Comparison of ENCODE assay signal across 16 cellular contexts in the genomic region with DNA sequence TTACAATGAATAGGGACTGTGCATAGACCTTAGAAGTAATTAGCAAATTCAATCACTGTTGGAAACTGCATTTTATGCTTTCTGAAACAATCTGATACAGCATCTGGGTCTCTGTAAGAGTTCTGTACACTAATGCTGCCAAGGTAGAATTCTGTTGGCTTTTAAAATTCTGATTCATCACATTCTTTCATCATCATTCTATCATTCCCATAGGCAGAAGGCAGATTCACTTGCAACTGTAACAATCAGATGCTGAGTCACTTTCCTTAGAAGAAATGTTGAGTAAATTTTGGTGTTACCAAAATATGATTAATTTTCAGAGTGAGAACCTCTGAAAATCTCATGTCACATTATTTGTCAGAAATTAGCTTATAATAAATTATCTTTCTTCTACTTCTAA.
A peak's percentile ranks its signal among the peaks of the same experiment; 100 is the strongest.
DNase-seq lines count a peak whose midpoint lies in the region; ATAC-seq and TF ChIP-seq lines count a peak whose summit lies in the region.
"Had no signal": no experiment of that assay in that cellular context is flagged by ENCODE, and none has a peak within 500 bp of the region (broad histone marks: within the 10 kb centered on the region; RNA-seq: fewer than 3 reads in every experiment).

No MANE protein-coding gene starts in this region.

- H3K36me3 ChIP-seq in A673 (ENCODE audit: insufficient read depth, low read length, poor library complexity, severe bottlenecking), result no peaks in the 10 kb centered on the region
- no peaks in the 10 kb centered on the region for H3K36me3 ChIP-seq in MG63
- no peaks in the 10 kb centered on the region for H3K36me3 ChIP-seq in BE2C
- H3K36me3 ChIP-seq: BLaER1 had no signal

- peak; percentile 1 for DNase-seq in A673 (ENCODE audit: low spot score)
- peak; percentile 30 for DNase-seq in H4 (ENCODE audit: low spot score)
- DNase-seq in SW 1271 (lab: John Stamatoyannopoulos, UW), result peak; percentile 1 to 3
- DNase-seq in fibroblast of peridontal ligament (ENCODE audit: extremely low read depth), result peak; percentile 92
- DNase-seq in MG63, result no peak
- no peak for DNase-seq in BE2C
- DNase-seq in activated CD4-positive, CD25-positive, alpha-beta regulatory T cell treated with anti-CD3 and anti-CD28 coated beads, Interleukin-2, amount 50 U/mL, for 72 hours, result no peak
- DNase-seq: activated naive CD4-positive, alpha-beta T cell; foreskin melanocyte; islet precursor cell; NCI-H1436 treated with DMSO at 0.1 percent for 48 hours; NCI-H748 treated with DMSO at 0.1 percent for 48 hours; SIG-M5; stimulated activated CD4-positive, alpha-beta T cell treated with anti-CD3 and anti-CD28 coated beads, Interleukin-2, amount 100 ng/mL, for 48 hours had no signal

- CTCF ChIA-PET in A673 (lab: Charles Lee), result no interaction called here

- H3K27me3 ChIP-seq in A673 (replicated peaks; ENCODE audit: insufficient read depth, low read depth, low read length, poor library complexity) (no peaks in the 10 kb centered on the region), MG63 (no peaks in the 10 kb centered on the region), BE2C (no peaks in the 10 kb centered on the region)
- H3K27me3 ChIP-seq: BLaER1 had no signal

- no peak overlapping the region for H3K27ac ChIP-seq in A673 (ENCODE audit: low read depth, low read length, poor library complexity, severe bottlenecking)
- H3K27ac ChIP-seq: BLaER1 had no signal

- no TSS peak for BruUV-seq in A673 (replicated peaks; lab: Mats Ljungman, UMichigan)

- H3K4me3 ChIP-seq in A673 (ENCODE audit: low read depth, low read length, poor library complexity, severe bottlenecking) (no peak overlapping the region), MG63 (no peak overlapping the region), BE2C (ENCODE audit: low read depth, low read length) (no peak overlapping the region)
- H3K4me3 ChIP-seq: BLaER1 had no signal

- intact Hi-C loops in A673 (cut with micrococcal nuclease; ENCODE audit: unreplicated experiment), result no loop called here

- TF ChIP-seq CTCF in A673 (conservative IDR thresholded peaks at IDR 0.05; ENCODE audit: low read depth, low read length) (no peak), BE2C (IDR thresholded peaks at IDR 0.05; ENCODE audit: low read depth, low read length) (no peak)

- POLR2A ChIA-PET in A673 (lab: Charles Lee; ENCODE audit: low non-redundant PET), result no interaction called here

- H3K9me3 ChIP-seq in A673 (ENCODE audit: low read depth, low read length, poor library complexity, severe bottlenecking) (no peaks in the 10 kb centered on the region), MG63 (no peaks in the 10 kb centered on the region), BE2C (no peaks in the 10 kb centered on the region)
- H3K9me3 ChIP-seq: BLaER1 had no signal

- no peak for ATAC-seq in GM21367 (IDR thresholded peaks at IDR 0.05; ENCODE audit: unreplicated experiment)

- H3K4me1 ChIP-seq in A673 (ENCODE audit: insufficient read depth, low read length, poor library complexity, severe bottlenecking), result no peaks in the 10 kb centered on the region
- 0 out of 2 replicates have a peak, but pooled peaks cover 3% of the 10 kb centered on the region for H3K4me1 ChIP-seq in BE2C
- H3K4me1 ChIP-seq: BLaER1 had no signal

Comparison
In these comparisons a context has a peak if more than half of its experiments do, and no peak if none do; other contexts are left out.
1. DNase-seq: peak in A673 (single experiment), H4 (single experiment), SW 1271 (2 of 2) and fibroblast of peridontal ligament (single experiment); none in MG63 (single experiment), BE2C (single experiment) and activated CD4-positive, CD25-positive, alpha-beta regulatory T cell treated with anti-CD3 and anti-CD28 coated beads, Interleukin-2, amount 50 U/mL, for 72 hours (single experiment).